22 cellular contexts compared by ENCODE assay signal in the genomic region with DNA sequence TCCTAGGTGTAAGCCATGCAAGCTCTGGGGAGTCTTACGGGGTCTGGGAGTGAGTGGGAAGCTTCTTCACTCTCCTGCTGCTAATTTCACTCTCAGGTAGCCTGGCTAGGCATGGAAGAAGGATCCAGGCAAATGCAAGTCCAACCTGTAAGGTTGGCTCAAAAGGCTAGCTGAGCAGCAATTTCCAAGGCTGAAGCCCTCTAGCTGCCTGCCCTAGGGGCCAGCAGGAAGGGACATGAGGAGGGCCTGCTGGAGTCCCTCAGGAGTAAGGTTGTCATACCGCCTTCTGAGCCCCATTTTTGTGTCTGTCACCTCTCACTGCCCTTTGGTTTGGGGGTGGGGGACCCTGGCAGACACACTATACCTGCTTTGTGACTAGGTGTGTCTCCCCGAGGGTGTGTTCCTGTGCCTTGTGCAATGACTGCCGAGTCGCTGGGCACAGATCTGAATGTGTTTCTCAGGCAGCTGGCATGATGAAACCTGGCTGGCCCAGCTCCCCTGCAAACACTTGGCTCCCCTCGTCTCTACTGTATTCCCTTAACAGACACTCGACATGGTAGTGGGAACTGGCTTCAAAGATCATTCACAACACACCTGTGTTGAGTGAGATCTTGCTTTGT.
DNase-seq lines count a peak whose midpoint lies in the region; ATAC-seq and TF ChIP-seq lines count a peak whose summit lies in the region.
"Had no signal": no experiment of that assay in that cellular context is flagged by ENCODE, and none has a peak within 500 bp of the region (broad histone marks: within the 10 kb centered on the region; RNA-seq: fewer than 3 reads in every experiment).

No MANE protein-coding gene starts in this region.

- H3K9me3 ChIP-seq in esophagus (ENCODE audit: control insufficient read depth in 2 of 2, insufficient read depth in 1 of 2, low read depth in 1 of 2, low read length in 1 of 2) (no peaks in the 10 kb centered on the region), prostate gland (no peaks in the 10 kb centered on the region)
- H3K9me3 ChIP-seq: colonic mucosa, pancreas had no signal

- no peaks in the 10 kb centered on the region for H3F3A ChIP-seq in GM23338 (replicated peaks; ENCODE audit: low read depth)

- no peaks in the 10 kb centered on the region for H3K4me1 Mint-ChIP-seq in GM23338
- H3K4me1 Mint-ChIP-seq: activated CD8-positive, alpha-beta memory T cell treated with anti-CD3 and anti-CD28 coated beads, Interleukin-2, amount 10 ng/mL, durations not matched to agents 7 days and 5 days; memory B cell; naive thymus-derived CD8-positive, alpha-beta T cell had no signal

- no peak overlapping the region for H3K27ac Mint-ChIP-seq in GM23338
- H3K27ac Mint-ChIP-seq: activated CD8-positive, alpha-beta memory T cell treated with anti-CD3 and anti-CD28 coated beads, Interleukin-2, amount 10 ng/mL, durations not matched to agents 7 days and 5 days; brain; CD4-positive, alpha-beta T cell; memory B cell had no signal

- no peaks in the 10 kb centered on the region; the same call in 1 of the 2 replicates for H4K20me1 ChIP-seq in GM23338 (replicated peaks; ENCODE audit: insufficient read depth)

- no peak overlapping the region for H3K27ac ChIP-seq in GM23338 (ENCODE audit: low read depth)
- H3K27ac ChIP-seq in esophagus (ENCODE audit: low read depth in 2 of 2, low read length in 1 of 2), result peak overlapping the region; percentile 79 to 96
- H3K27ac ChIP-seq in prostate gland, result no peak overlapping the region
- no peak overlapping the region for H3K27ac ChIP-seq in foreskin keratinocyte
- H3K27ac ChIP-seq: colonic mucosa, KMS-11, pancreas had no signal

- H3K36me3 ChIP-seq in GM23338 (ENCODE audit: insufficient read depth) (no peaks in the 10 kb centered on the region), esophagus (ENCODE audit: control insufficient read depth in 2 of 2, insufficient read depth in 2 of 2, low read length in 1 of 2) (no peaks in the 10 kb centered on the region), prostate gland (no peaks in the 10 kb centered on the region)
- H3K36me3 ChIP-seq: colonic mucosa, pancreas had no signal

- H3K9me3 Mint-ChIP-seq in GM23338, result peaks cover 3% of the 10 kb centered on the region; the same call in 2 of the 3 replicates
- H3K9me3 Mint-ChIP-seq: memory B cell; naive thymus-derived CD8-positive, alpha-beta T cell had no signal

- no peaks in the 10 kb centered on the region for H3K79me2 ChIP-seq in GM23338 (replicated peaks; ENCODE audit: insufficient read depth)

- H3K4me2 ChIP-seq in GM23338, result no peak overlapping the region
- H3K4me2 ChIP-seq: KMS-11 had no signal

- no peaks in the 10 kb centered on the region for H3K4me1 ChIP-seq in GM23338 (ENCODE audit: insufficient read depth)
- peaks cover 0 to 6% of the 10 kb centered on the region in 2 donors for H3K4me1 ChIP-seq in esophagus (ENCODE audit: control insufficient read depth in 2 of 2, insufficient read depth in 2 of 2, low read length in 1 of 2)
- no peaks in the 10 kb centered on the region for H3K4me1 ChIP-seq in prostate gland (replicated peaks)
- H3K4me1 ChIP-seq in foreskin keratinocyte, result no peaks in the 10 kb centered on the region
- H3K4me1 ChIP-seq: colonic mucosa, pancreas had no signal

- H3K27me3 ChIP-seq in GM23338 (ENCODE audit: insufficient read depth), result peaks cover 64% of the 10 kb centered on the region
- H3K27me3 ChIP-seq in esophagus (ENCODE audit: control insufficient read depth in 1 of 2, insufficient read depth in 2 of 2, low read length in 2 of 2), result no peaks in the 10 kb centered on the region
- no peaks in the 10 kb centered on the region for H3K27me3 ChIP-seq in prostate gland (replicated peaks; ENCODE audit: insufficient read depth)
- no peaks in the 10 kb centered on the region for H3K27me3 ChIP-seq in foreskin keratinocyte
- H3K27me3 ChIP-seq: colonic mucosa, pancreas had no signal

- intact Hi-C loops in prostate gland (cut with DNase I), result no loop called here

- H2AFZ ChIP-seq in GM23338, result peak overlapping the region; percentile 76; the same call in 1 of the 2 replicates

- no peak for TF ChIP-seq CTCF in GM23338 (conservative IDR thresholded peaks at IDR 0.05; ENCODE audit: low read depth in 2 of 2)
- TF ChIP-seq CTCF in prostate gland (IDR thresholded peaks at IDR 0.05), result no peak
- no peak for TF ChIP-seq CTCF in foreskin keratinocyte (conservative IDR thresholded peaks at IDR 0.05)

- DNase-seq in GM23338 (ENCODE audit: low spot score), result no peak
- peak; percentile 19 for DNase-seq in NCI-H2107 (lab: John Stamatoyannopoulos, UW)
- DNase-seq in prostate gland (ENCODE audit: low spot score), result peak; percentile 15
- no peak for DNase-seq in foreskin keratinocyte
- DNase-seq in NCI-H1048 (lab: John Stamatoyannopoulos, UW), result no peak
- no peak for DNase-seq in NCI-H82 treated with DMSO at 0.1 percent for 48 hours (lab: John Stamatoyannopoulos, UW; ENCODE audit: unreplicated experiment)
- DNase-seq: activated CD4-positive, alpha-beta T cell treated with anti-CD3 and anti-CD28 coated beads for 48 hours; activated CD8-positive, alpha-beta memory T cell treated with anti-CD3 and anti-CD28 coated beads, Interleukin-2, amount 10 ng/mL, durations not matched to agents 7 days and 5 days; CD4-positive, alpha-beta T cell; colonic mucosa; DND-41; hippocampal formation; naive thymus-derived CD8-positive, alpha-beta T cell; NCI-H526 treated with DMSO at 0.1 percent for 48 hours; OCI-M1; pancreas; SHP77 treated with DMSO at 0.1 percent for 48 hours had no signal

- no peak overlapping the region for H3K4me3 Mint-ChIP-seq in GM23338
- H3K4me3 Mint-ChIP-seq: activated CD8-positive, alpha-beta memory T cell treated with anti-CD3 and anti-CD28 coated beads, Interleukin-2, amount 10 ng/mL, durations not matched to agents 7 days and 5 days; brain; CD4-positive, alpha-beta T cell; memory B cell; naive thymus-derived CD8-positive, alpha-beta T cell had no signal

- no peak for TF ChIP-seq POLR2A in prostate gland (IDR thresholded peaks at IDR 0.05)

- peaks cover 13% of the 10 kb centered on the region for H3K27me3 Mint-ChIP-seq in GM23338 (ENCODE audit: insufficient read depth, low read depth, poor library complexity)
- H3K27me3 Mint-ChIP-seq: CD4-positive, alpha-beta T cell had no signal

- 53% methylated on average over 7 of the region's 7 CpGs for WGBS in esophagus, 2 donors
- 56% methylated on average over 7 of the region's 7 CpGs for WGBS in prostate gland

- no peaks in the 10 kb centered on the region for H3K9me2 ChIP-seq in GM23338 (ENCODE audit: insufficient read depth)

- H3K4me3 ChIP-seq in GM23338, result no peak overlapping the region
- no peak overlapping the region for H3K4me3 ChIP-seq in esophagus (ENCODE audit: low read depth in 1 of 2, low read length in 2 of 2)
- no peak overlapping the region for H3K4me3 ChIP-seq in prostate gland
- H3K4me3 ChIP-seq: colonic mucosa, pancreas had no signal

- no peak; the same call in 2 of the 3 replicates for ATAC-seq in GM23338
- no peak for ATAC-seq in foreskin keratinocyte
- ATAC-seq: activated CD8-positive, alpha-beta memory T cell treated with anti-CD3 and anti-CD28 coated beads, Interleukin-2, amount 10 ng/mL, durations not matched to agents 7 days and 5 days; naive thymus-derived CD8-positive, alpha-beta T cell; sciatic nerve had no signal

- H3K36me3 Mint-ChIP-seq in GM23338 (ENCODE audit: low read depth), result no peaks in the 10 kb centered on the region
- H3K36me3 Mint-ChIP-seq: activated CD8-positive, alpha-beta memory T cell treated with anti-CD3 and anti-CD28 coated beads, Interleukin-2, amount 10 ng/mL, durations not matched to agents 7 days and 5 days; brain; memory B cell; naive thymus-derived CD8-positive, alpha-beta T cell had no signal

TF ChIP-seq in GM23338, 12 proteins besides CTCF, POLR2A, EP300 and RAD21 (continues in another document):
- TF ChIP-seq, protein P1, sequence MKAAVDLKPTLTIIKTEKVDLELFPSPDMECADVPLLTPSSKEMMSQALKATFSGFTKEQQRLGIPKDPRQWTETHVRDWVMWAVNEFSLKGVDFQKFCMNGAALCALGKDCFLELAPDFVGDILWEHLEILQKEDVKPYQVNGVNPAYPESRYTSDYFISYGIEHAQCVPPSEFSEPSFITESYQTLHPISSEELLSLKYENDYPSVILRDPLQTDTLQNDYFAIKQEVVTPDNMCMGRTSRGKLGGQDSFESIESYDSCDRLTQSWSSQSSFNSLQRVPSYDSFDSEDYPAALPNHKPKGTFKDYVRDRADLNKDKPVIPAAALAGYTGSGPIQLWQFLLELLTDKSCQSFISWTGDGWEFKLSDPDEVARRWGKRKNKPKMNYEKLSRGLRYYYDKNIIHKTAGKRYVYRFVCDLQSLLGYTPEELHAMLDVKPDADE (IDR thresholded peaks at IDR 0.05), result no peak
- no peak for TF ChIP-seq ZNF114 (CRISPR knock-in tag; IDR thresholded peaks at IDR 0.05)

Comparison
In these comparisons a context has a peak if more than half of its experiments do, and no peak if none do; other contexts are left out.
1. DNase-seq: peak in NCI-H2107 (single experiment) and prostate gland (single experiment); none in GM23338 (single experiment), foreskin keratinocyte (0 of 2), NCI-H1048 (single experiment) and NCI-H82 treated with DMSO at 0.1 percent for 48 hours (single experiment).
2. H3K27ac ChIP-seq: peak in esophagus (2 of 2); none in GM23338 (single experiment), prostate gland (0 of 2) and foreskin keratinocyte (single experiment).